In the genomic region with DNA sequence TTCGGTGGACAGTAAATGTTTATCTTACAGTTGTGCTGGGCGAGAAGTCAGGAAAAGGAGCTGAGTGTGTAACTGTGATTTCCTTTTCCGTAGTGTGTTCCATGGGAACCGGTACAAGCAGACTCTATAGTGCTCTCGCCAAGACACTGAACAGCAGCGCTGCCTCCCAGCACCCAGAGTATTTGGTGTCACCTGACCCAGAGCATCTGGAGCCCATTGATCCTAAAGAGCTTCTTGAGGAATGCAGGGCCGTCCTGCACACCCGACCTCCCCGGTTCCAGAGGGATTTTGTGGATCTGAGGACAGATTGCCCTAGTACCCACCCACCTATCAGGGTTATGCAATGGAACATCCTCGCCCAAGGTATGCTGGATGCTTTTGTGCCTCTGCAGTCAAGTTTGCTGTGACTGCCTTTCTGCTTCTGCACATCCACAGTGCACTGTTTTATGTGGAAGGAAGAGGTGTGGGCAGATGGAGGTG, we compare ENCODE assay signal across 16 cellular contexts. TPM values are rescaled to one million over a fixed set of nuclear protein-coding genes. Genes with fewer than 3 reads are reported as not detected.
DNase-seq lines count a peak whose midpoint lies in the region; ATAC-seq, FAIRE-seq and TF ChIP-seq lines count a peak whose summit lies in the region.
"Had no signal": no experiment of that assay in that cellular context is flagged by ENCODE, and none has a peak within 500 bp of the region (broad histone marks: within the 10 kb centered on the region; RNA-seq: fewer than 3 reads in every experiment).

No MANE protein-coding gene starts in this region.

- no peak for TF ChIP-seq EP300 in A549 (IDR thresholded peaks at IDR 0.05)

- no peaks in the 10 kb centered on the region for H3K27me3 Mint-ChIP-seq in activated T-helper 1 cell treated with anti-CD3 and anti-CD28 coated beads, Interleukin-12 subunit alpha, Interleukin-12 subunit beta, Interleukin-2, Interleukin-4 antibody, amounts not matched to agents 30 ng/mL and 10 ng/mL and 1 ng/mL, durations not matched to agents 14 hours and 24 hours and 36 hours (ENCODE audit: insufficient read depth)
- H3K27me3 Mint-ChIP-seq: activated B cell treated with CpG ODN at 0.5 μM for 24 hours; activated naive CD8-positive, alpha-beta T cell treated with anti-CD3 and anti-CD28 coated beads for 36 hours; naive B cell had no signal

- no peak overlapping the region for H2BK12ac ChIP-seq in neuronal stem cell (ENCODE audit: low read length)

- no peak overlapping the region for H3K27ac Mint-ChIP-seq in activated T-helper 1 cell treated with anti-CD3 and anti-CD28 coated beads, Interleukin-12 subunit alpha, Interleukin-12 subunit beta, Interleukin-2, Interleukin-4 antibody, amounts not matched to agents 30 ng/mL and 10 ng/mL and 1 ng/mL, durations not matched to agents 14 hours and 24 hours and 36 hours
- H3K27ac Mint-ChIP-seq: activated B cell treated with CpG ODN at 0.5 μM for 24 hours; activated naive CD8-positive, alpha-beta T cell treated with anti-CD3 and anti-CD28 coated beads for 36 hours had no signal

- H3K9me3 ChIP-seq in A549 (no peaks in the 10 kb centered on the region), heart right ventricle (peaks cover 0 to 6% (median 0%) of the 10 kb centered on the region in 11 donors), neuronal stem cell (replicated peaks in 1 of 2; ENCODE audit: control insufficient read depth in 2 of 2, insufficient read depth in 1 of 2, low read depth in 1 of 2, low read length in 2 of 2) (peaks cover 0 to 6% of the 10 kb centered on the region in 2 donors)
- H3K9me3 ChIP-seq: thoracic aorta had no signal

- H2BK15ac ChIP-seq in neuronal stem cell (ENCODE audit: low read length), result no peak overlapping the region

- POLR2A ChIA-PET in A549 (lab: Yijun Ruan, JAX), result no interaction called here

- no peak for FAIRE-seq in A549 (lab: Jason Lieb, UNC)
- FAIRE-seq: colon had no signal

- no peaks in the 10 kb centered on the region for H3K9me3 Mint-ChIP-seq in activated T-helper 1 cell treated with anti-CD3 and anti-CD28 coated beads, Interleukin-12 subunit alpha, Interleukin-12 subunit beta, Interleukin-2, Interleukin-4 antibody, amounts not matched to agents 30 ng/mL and 10 ng/mL and 1 ng/mL, durations not matched to agents 14 hours and 24 hours and 36 hours
- H3K9me3 Mint-ChIP-seq: activated B cell treated with CpG ODN at 0.5 μM for 24 hours; activated naive CD8-positive, alpha-beta T cell treated with anti-CD3 and anti-CD28 coated beads for 36 hours; naive B cell had no signal

- no peak overlapping the region for H3K4ac ChIP-seq in neuronal stem cell (ENCODE audit: low read length)

- no peak overlapping the region for H2AFZ ChIP-seq in neuronal stem cell (ENCODE audit: low read length)

- no peak for TF ChIP-seq RAD21 in A549 (conservative IDR thresholded peaks at IDR 0.05 in 1 of 2, IDR thresholded peaks at IDR 0.05 in 1 of 2)

- no peaks in the 10 kb centered on the region for H3K27me3 ChIP-seq in heart right ventricle
- no peaks in the 10 kb centered on the region for H3K27me3 ChIP-seq in neuronal stem cell (ENCODE audit: control insufficient read depth in 3 of 3, insufficient read depth in 3 of 3, low read depth in 1 of 3, low read length in 3 of 3)

- H3K4me1 ChIP-seq in A549, result no peaks in the 10 kb centered on the region
- peaks cover 0 to 25% (median 13%) of the 10 kb centered on the region in 9 donors for H3K4me1 ChIP-seq in heart right ventricle
- peaks cover 0 to 2% of the 10 kb centered on the region in 2 donors for H3K4me1 ChIP-seq in neuronal stem cell (ENCODE audit: control insufficient read depth in 2 of 2, insufficient read depth in 1 of 2, low read depth in 1 of 2, low read length in 2 of 2)

- no peak overlapping the region for H2BK5ac ChIP-seq in neuronal stem cell (ENCODE audit: low read length)

- H4K91ac ChIP-seq in neuronal stem cell (ENCODE audit: low read depth, low read length, poor library complexity), result no peak overlapping the region

- H3K36me3 ChIP-seq in heart right ventricle (peaks cover 0 to 71% (median 11%) of the 10 kb centered on the region in 9 donors), neuronal stem cell (replicated peaks in 1 of 2; ENCODE audit: control insufficient read depth in 2 of 2, insufficient read depth in 2 of 2, low read length in 2 of 2) (peaks cover 9 to 91% of the 10 kb centered on the region in 2 donors)

- CTCF ChIA-PET in A549 (lab: Yijun Ruan, JAX), result interaction anchor here (0.6 to 6.1 kb wide), 2 partner anchors 13 to 125 kb away, joined by 3 to 37 read pairs; no protein-coding TSS in a partner anchor

- 88% methylated on average over 9 of the region's 10 CpGs for WGBS in A549 (ENCODE audit: missing lambda C conversion rate)
- WGBS in heart right ventricle, 2 donors, result 47 to 68% methylated on average over 10 of the region's 10 CpGs
- whole genome bisulfite sequencing in neuronal stem cell (ENCODE audit: extremely low coverage in 2 of 2, insufficient read length in 2 of 2, insufficient replicate concordance in 1 of 2), 2 donors, result no CpG with 5 or more reads among the region's 10 CpGs

- ATAC-seq in A549, result peak; percentile 18 to 54; a peak in 5 of 6 replicates
- ATAC-seq in heart right ventricle, result peak; percentile 51 to 88 (median 74)

- no peak overlapping the region for H3K4me3 ChIP-seq in A549
- H3K4me3 ChIP-seq in heart right ventricle, result no peak overlapping the region
- H3K4me3 ChIP-seq in neuronal stem cell (ENCODE audit: low read length in 2 of 2), result no peak overlapping the region
- H3K4me3 ChIP-seq: SK-N-MC, smooth muscle cell, thoracic aorta had no signal

- no peak overlapping the region for H3K27ac ChIP-seq in A549
- peak overlapping the region; percentile 14; the same call in 1 of the 2 replicates for H3K27ac ChIP-seq in VCaP
- peak overlapping the region in 1 of 10 donors; percentile 29 for H3K27ac ChIP-seq in heart right ventricle
- no peak overlapping the region for H3K27ac ChIP-seq in neuronal stem cell (replicated peaks; ENCODE audit: low read length)
- H3K27ac ChIP-seq: SK-N-MC, thoracic aorta had no signal

- intact Hi-C loops in heart right ventricle (cut with DNase I), result loop anchor here in 1 of 10 donors (10.0 kb wide), 1 partner anchor 612 kb away; no protein-coding TSS in a partner anchor
- intact Hi-C loops in activated T-helper 1 cell treated with anti-CD3 and anti-CD28 coated beads, Interleukin-12 subunit alpha, Interleukin-12 subunit beta, Interleukin-2, Interleukin-4 antibody, amounts not matched to agents 30 ng/mL and 10 ng/mL and 1 ng/mL, durations not matched to agents 14 hours and 24 hours and 36 hours (cut with micrococcal nuclease), result no loop called here

- no peak overlapping the region for H3K9ac ChIP-seq in neuronal stem cell (ENCODE audit: low read depth, low read length, poor library complexity)

- no peaks in the 10 kb centered on the region for H3K79me1 ChIP-seq in neuronal stem cell (ENCODE audit: low read depth, low read length)

- no peak overlapping the region for H2BK120ac ChIP-seq in neuronal stem cell (ENCODE audit: low read depth, low read length)

- no peak overlapping the region for H3K23ac ChIP-seq in neuronal stem cell (ENCODE audit: low read depth, low read length, poor library complexity)

- no peak overlapping the region for H4K8ac ChIP-seq in neuronal stem cell (ENCODE audit: low read depth, low read length)

- no peak overlapping the region for H2AK5ac ChIP-seq in neuronal stem cell (ENCODE audit: low read depth, low read length)

- H3K36me3 Mint-ChIP-seq in activated T-helper 1 cell treated with anti-CD3 and anti-CD28 coated beads, Interleukin-12 subunit alpha, Interleukin-12 subunit beta, Interleukin-2, Interleukin-4 antibody, amounts not matched to agents 30 ng/mL and 10 ng/mL and 1 ng/mL, durations not matched to agents 14 hours and 24 hours and 36 hours (ENCODE audit: low read depth), result peaks cover 21% of the 10 kb centered on the region
- H3K36me3 Mint-ChIP-seq: naive B cell had no signal

- no peak overlapping the region for H3K14ac ChIP-seq in neuronal stem cell (ENCODE audit: low read length)

- no peak for TF ChIP-seq POLR2A in A549 (IDR thresholded peaks at IDR 0.05; ENCODE audit: low read length)

- TF ChIP-seq CTCF in A549 (IDR thresholded peaks at IDR 0.05), result no peak
- no peak for TF ChIP-seq CTCF in VCaP (conservative IDR thresholded peaks at IDR 0.05)
- no peak for TF ChIP-seq CTCF in heart right ventricle (IDR thresholded peaks at IDR 0.05)

- DNase-seq in A549 (ENCODE audit: low read depth in 1 of 2, low spot score in 1 of 2) (no peak), heart right ventricle (no peak), neuronal stem cell (ENCODE audit: low spot score) (no peak), globus pallidus (ENCODE audit: low spot score) (no peak), DMS153 treated with DMSO at 0.1 percent for 48 hours (lab: John Stamatoyannopoulos, UW; ENCODE audit: unreplicated experiment) (no peak), CD1c-positive myeloid dendritic cell (ENCODE audit: extremely low spot score) (no peak)
- no peak for DNase-seq in activated T-helper 1 cell treated with anti-CD3 and anti-CD28 coated beads, Interleukin-12 subunit alpha, Interleukin-12 subunit beta, Interleukin-2, Interleukin-4 antibody, amounts not matched to agents 30 ng/mL and 10 ng/mL and 1 ng/mL, durations not matched to agents 14 hours and 24 hours and 36 hours (ENCODE audit: low spot score)
- DNase-seq: ACHN; activated B cell treated with CpG ODN at 0.5 μM for 24 hours; activated naive CD8-positive, alpha-beta T cell treated with anti-CD3 and anti-CD28 coated beads for 36 hours; naive B cell had no signal

- H3K4me1 Mint-ChIP-seq in activated T-helper 1 cell treated with anti-CD3 and anti-CD28 coated beads, Interleukin-12 subunit alpha, Interleukin-12 subunit beta, Interleukin-2, Interleukin-4 antibody, amounts not matched to agents 30 ng/mL and 10 ng/mL and 1 ng/mL, durations not matched to agents 14 hours and 24 hours and 36 hours (ENCODE audit: low read depth), result peaks cover 11% of the 10 kb centered on the region
- H3K4me1 Mint-ChIP-seq: activated B cell treated with CpG ODN at 0.5 μM for 24 hours, naive B cell had no signal

- peak overlapping the region; percentile 38 for H3K18ac ChIP-seq in neuronal stem cell (ENCODE audit: low read length)

- H3K4me3 Mint-ChIP-seq in activated T-helper 1 cell treated with anti-CD3 and anti-CD28 coated beads, Interleukin-12 subunit alpha, Interleukin-12 subunit beta, Interleukin-2, Interleukin-4 antibody, amounts not matched to agents 30 ng/mL and 10 ng/mL and 1 ng/mL, durations not matched to agents 14 hours and 24 hours and 36 hours, result no peak overlapping the region
- H3K4me3 Mint-ChIP-seq: activated B cell treated with CpG ODN at 0.5 μM for 24 hours; activated naive CD8-positive, alpha-beta T cell treated with anti-CD3 and anti-CD28 coated beads for 36 hours; naive B cell had no signal

- H3K4me2 ChIP-seq in A549 (no peak overlapping the region), neuronal stem cell (ENCODE audit: insufficient read depth, low read length, poor library complexity, severe bottlenecking) (no peak overlapping the region)
- H3K4me2 ChIP-seq: smooth muscle cell had no signal

RNA-seq across cellular contexts. Expression of a gene that starts 27.4 kb away (rescaled TPM):
- polyA plus RNA-seq in A549 (2011; rRNA removed) (6.8 and 10.1 TPM in 2 replicates), A549 (2017; fragmentation: RNase III; extraction: RNeasy Plus Mini Kit Qiagen cat#74134 plus additional on column Dnase treatment) (5.3 to 7.5 TPM (median 6.0 TPM) in 3 replicates), heart right ventricle (1 to 10 TPM; 2.4 to 2.6 TPM)
- polyA plus RNA-seq in A549 (2012; cell fraction: cytosol; rRNA removed), result 5.0 and 8.9 TPM in 2 replicates
- 10.9 and 15.4 TPM in 2 replicates for polyA plus RNA-seq in A549 (2012; cell fraction: nucleus; rRNA removed)
- polyA minus RNA-seq in A549 (2011; rRNA and poly(A)+ RNA removed), result 35.0 and 38.1 TPM in 2 replicates
- 10 to 100 TPM in 3 of 10 donors, 1 to 10 TPM in 7; 5.7 to 16.5 (median 8.2) TPM for total RNA-seq in heart right ventricle
- 3.8 TPM for polyA plus RNA-seq in neuronal stem cell (2013, experiment 1 of 2)
- 4.4 TPM for polyA plus RNA-seq in neuronal stem cell (2013, experiment 2 of 2)
- total RNA-seq in activated T-helper 1 cell treated with anti-CD3 and anti-CD28 coated beads, Interleukin-12 subunit alpha, Interleukin-12 subunit beta, Interleukin-2, Interleukin-4 antibody, amounts not matched to agents 30 ng/mL and 10 ng/mL and 1 ng/mL, durations not matched to agents 14 hours and 24 hours and 36 hours, result 24.1 and 26.9 TPM in 2 replicates
